Comparison of ENCODE assay signal across 37 cellular contexts in genomic region chr21:20789696-20790095, GRCh38.
DNase-seq lines count a peak whose midpoint lies in the region; ATAC-seq, FAIRE-seq and TF ChIP-seq lines count a peak whose summit lies in the region.
"Had no signal": no experiment of that assay in that cellular context is flagged by ENCODE, and none has a peak within 500 bp of the region (broad histone marks: within the 10 kb centered on the region; RNA-seq: fewer than 3 reads in every experiment).

No MANE protein-coding gene starts in this region.

- no peaks in the 10 kb centered on the region for H4K20me1 ChIP-seq in GM23338 (replicated peaks; ENCODE audit: insufficient read depth)
- H4K20me1 ChIP-seq in H1 (replicated peaks in 1 of 2; ENCODE audit: control insufficient read depth in 1 of 2, insufficient read depth in 2 of 2, low read length in 2 of 2) = no peaks in the 10 kb centered on the region

- TF ChIP-seq RAD21 in H1 (IDR thresholded peaks at IDR 0.05 in 1 of 2, conservative IDR thresholded peaks at IDR 0.05 in 1 of 2; ENCODE audit: low read depth in 2 of 2, low read length in 2 of 2) = no peak

- peaks cover 33% of the 10 kb centered on the region for H3K36me3 Mint-ChIP-seq in GM23338 (ENCODE audit: low read depth)
- H3K36me3 Mint-ChIP-seq: activated naive CD4-positive, alpha-beta T cell treated with anti-CD3 and anti-CD28 coated beads, Interleukin-2, amount 50 U/mL, for 24 hours; CD4-positive, CD25-positive, alpha-beta regulatory T cell; immature natural killer cell; memory B cell had no signal

- peaks cover 5% of the 10 kb centered on the region; the same call in 1 of the 2 replicates for H3K9me2 ChIP-seq in GM23338 (ENCODE audit: insufficient read depth)

- H3K4me1 ChIP-seq in GM23338 (ENCODE audit: insufficient read depth) (peaks cover 22% of the 10 kb centered on the region), H1 (replicated peaks in 1 of 4; ENCODE audit: control insufficient read depth in 3 of 4, insufficient read depth in 4 of 4, low read length in 3 of 4) (peaks cover 0 to 16% (median 7%) of the 10 kb centered on the region in 4 experiments; a peak in 5 of 7 replicates), iPS-20b (ENCODE audit: insufficient read depth, low read length) (peaks cover 43% of the 10 kb centered on the region)
- H3K4me1 ChIP-seq: A549, pancreas, vagina had no signal

- H3K4me2 ChIP-seq in GM23338 (peak overlapping the region; percentile 12), H1 (ENCODE audit: insufficient read depth in 1 of 2, low read depth in 2 of 2, low read length in 2 of 2) (peak overlapping the region in 1 of 2 experiments; percentile 40; a peak in 1 of 4 replicates)
- H3K4me2 ChIP-seq: A549, smooth muscle cell had no signal

- no peak overlapping the region for H3K14ac ChIP-seq in H1 (ENCODE audit: insufficient read length)

- H2BK12ac ChIP-seq in H1 (ENCODE audit: low read depth, low read length) = no peak overlapping the region

- no peaks in the 10 kb centered on the region for H3K23me2 ChIP-seq in H1 (ENCODE audit: low read depth, low read length)

- H2BK20ac ChIP-seq in H1 (ENCODE audit: low read length) = no peak overlapping the region

- peak overlapping the region; percentile 96 for H3K27ac Mint-ChIP-seq in GM23338
- H3K27ac Mint-ChIP-seq: activated naive CD4-positive, alpha-beta T cell treated with anti-CD3 and anti-CD28 coated beads, Interleukin-2, amount 50 U/mL, for 24 hours; activated T-helper 17 cell treated with anti-CD3 and anti-CD28 coated beads, Interleukin-2, amount 50 U/mL, for 72 hours; CD4-positive, CD25-positive, alpha-beta regulatory T cell; immature natural killer cell; memory B cell had no signal

- DNase-seq in GM23338 (ENCODE audit: low spot score) = no peak
- DNase-seq in OCI-M1 (lab: John Stamatoyannopoulos, UW) = peak; percentile 10
- DNase-seq in H1 (ENCODE audit: low read depth in 1 of 2, low spot score in 2 of 2) = no peak
- no peak for DNase-seq in SW 1271 (lab: John Stamatoyannopoulos, UW)
- no peak for DNase-seq in H4 (ENCODE audit: low spot score)
- DNase-seq: activated CD4-positive, alpha-beta T cell treated with anti-CD3 and anti-CD28 coated beads for 48 hours; anterior cingulate cortex; CD4-positive, CD25-positive, alpha-beta regulatory T cell; DMS79 treated with DMSO at 0.1 percent for 48 hours; effector memory CD4-positive, alpha-beta T cell; erythroblast; GDM1; hippocampal formation; immature natural killer cell; Karpas-422; NCI-H146; NCI-H345; pancreas; SHP77 treated with DMSO at 0.1 percent for 48 hours; stimulated activated CD4-positive, alpha-beta T cell treated with anti-CD3 and anti-CD28 coated beads, Interleukin-1b, Interleukin-23, amount 100 ng/mL, for 48 hours; stimulated activated naive CD8-positive, alpha-beta T cell treated with anti-CD3 and anti-CD28 coated beads, Interleukin-15, Interleukin-2, amounts not matched to agents 100 U/mL and 50 U/mL, for 24 hours; WERI-Rb-1 had no signal

- H3K79me2 ChIP-seq in GM23338 (replicated peaks; ENCODE audit: insufficient read depth) (no peaks in the 10 kb centered on the region), H1 (ENCODE audit: control insufficient read depth in 1 of 2, insufficient read depth in 2 of 2, low read length in 2 of 2) (no peaks in the 10 kb centered on the region)

- H3K23ac ChIP-seq in H1 (ENCODE audit: insufficient read length) = no peak overlapping the region

- no peaks in the 10 kb centered on the region for H3K79me1 ChIP-seq in H1 (ENCODE audit: low read depth, low read length)

- no peak overlapping the region for H4K91ac ChIP-seq in H1 (replicated peaks; ENCODE audit: insufficient read length, low read length)

- peaks cover 4% of the 10 kb centered on the region for H3K27me3 Mint-ChIP-seq in GM23338 (ENCODE audit: insufficient read depth, low read depth, poor library complexity)
- H3K27me3 Mint-ChIP-seq: activated naive CD4-positive, alpha-beta T cell treated with anti-CD3 and anti-CD28 coated beads, Interleukin-2, amount 50 U/mL, for 24 hours; activated T-helper 17 cell treated with anti-CD3 and anti-CD28 coated beads, Interleukin-2, amount 50 U/mL, for 72 hours; CD4-positive, CD25-positive, alpha-beta regulatory T cell; memory B cell had no signal

- H3F3A ChIP-seq in GM23338 (replicated peaks; ENCODE audit: low read depth) = no peaks in the 10 kb centered on the region

- no peak for TF ChIP-seq CTCF in GM23338 (conservative IDR thresholded peaks at IDR 0.05; ENCODE audit: low read depth in 2 of 2)
- TF ChIP-seq CTCF in H1 (IDR thresholded peaks at IDR 0.05; ENCODE audit: control extremely low read depth in 1 of 3, insufficient read depth in 1 of 3, low read depth in 1 of 3, low read length in 3 of 3) = no peak

- no peak overlapping the region for H2AK5ac ChIP-seq in H1 (ENCODE audit: low read depth, low read length)

- H3K36me3 ChIP-seq in GM23338 (ENCODE audit: insufficient read depth) = no peaks in the 10 kb centered on the region
- no peaks in the 10 kb centered on the region for H3K36me3 ChIP-seq in H1 (ENCODE audit: control insufficient read depth in 2 of 4, insufficient read depth in 4 of 4, low read length in 3 of 4)
- no peaks in the 10 kb centered on the region for H3K36me3 ChIP-seq in iPS-20b (ENCODE audit: insufficient read depth, low read depth, low read length)
- H3K36me3 ChIP-seq: cardiac muscle cell, pancreas, thoracic aorta, vagina, WERI-Rb-1 had no signal

- H3K4me3 ChIP-seq in GM23338 (no peak overlapping the region), H1 (ENCODE audit: extremely low read depth in 1 of 4, insufficient read depth in 2 of 4, low read depth in 3 of 4, low read length in 4 of 4) (peak overlapping the region in 1 of 4 experiments; percentile 25; a peak in 1 of 8 replicates), iPS-20b (ENCODE audit: low read length) (peak overlapping the region; percentile 47)
- H3K4me3 ChIP-seq: A549, cardiac muscle cell, coronary artery, pancreas, smooth muscle cell, thoracic aorta, vagina had no signal

- peak overlapping the region; percentile 21; the same call in 1 of the 3 replicates for H3K4me3 Mint-ChIP-seq in GM23338
- H3K4me3 Mint-ChIP-seq: activated naive CD4-positive, alpha-beta T cell treated with anti-CD3 and anti-CD28 coated beads, Interleukin-2, amount 50 U/mL, for 24 hours; activated T-helper 17 cell treated with anti-CD3 and anti-CD28 coated beads, Interleukin-2, amount 50 U/mL, for 72 hours; CD4-positive, CD25-positive, alpha-beta regulatory T cell; immature natural killer cell; memory B cell had no signal

- TF ChIP-seq POLR2A in H1 (IDR thresholded peaks at IDR 0.05; ENCODE audit: control extremely low read depth in 1 of 2, low read depth in 2 of 2, low read length in 2 of 2) = no peak

- peak overlapping the region; percentile 87 for H4K5ac ChIP-seq in H1 (ENCODE audit: insufficient read length, low read depth, low read length)

- FAIRE-seq in H1 (lab: Jason Lieb, UNC) = no peak
- FAIRE-seq: A549, pancreas had no signal

- H3K9me3 Mint-ChIP-seq in GM23338 = peaks cover 19% of the 10 kb centered on the region
- H3K9me3 Mint-ChIP-seq: activated naive CD4-positive, alpha-beta T cell treated with anti-CD3 and anti-CD28 coated beads, Interleukin-2, amount 50 U/mL, for 24 hours; memory B cell had no signal

- ATAC-seq in GM23338 (no peak), GM18907 (IDR thresholded peaks at IDR 0.05; ENCODE audit: unreplicated experiment) (no peak), GM18873 (IDR thresholded peaks at IDR 0.05; ENCODE audit: low FRiP score, unreplicated experiment) (no peak)
- ATAC-seq: A549; activated T-helper 17 cell treated with anti-CD3 and anti-CD28 coated beads, Interleukin-2, amount 50 U/mL, for 72 hours; left lobe of liver; Panc1; pancreas; stimulated activated naive CD8-positive, alpha-beta T cell treated with anti-CD3 and anti-CD28 coated beads, Interleukin-15, Interleukin-2, amounts not matched to agents 100 U/mL and 50 U/mL, for 24 hours had no signal

- 13% methylated on average over 1 of the region's 1 CpG; no CpG with 5 or more reads in 1 of the 2 experiments for WGBS in H1 (ENCODE audit: extremely low coverage in 1 of 2, insufficient coverage in 1 of 2, insufficient read length in 1 of 2, insufficient replicate concordance in 2 of 2, low coverage in 1 of 2, low lambda C conversion rate in 2 of 2, missing lambda C conversion rate in 1 of 2), 2 experiments

- H3K4me1 Mint-ChIP-seq in GM23338 = peaks cover 61% of the 10 kb centered on the region
- H3K4me1 Mint-ChIP-seq: activated naive CD4-positive, alpha-beta T cell treated with anti-CD3 and anti-CD28 coated beads, Interleukin-2, amount 50 U/mL, for 24 hours; activated T-helper 17 cell treated with anti-CD3 and anti-CD28 coated beads, Interleukin-2, amount 50 U/mL, for 72 hours; CD4-positive, CD25-positive, alpha-beta regulatory T cell; immature natural killer cell; memory B cell had no signal

- POLR2A ChIA-PET in H1 (lab: Charles Lee; ENCODE audit: partially characterized antibody) = no interaction called here

- CTCF ChIA-PET in H1 (lab: Charles Lee; ENCODE audit: partially characterized antibody) = no interaction called here

- H3K9me3 ChIP-seq in H1 (ENCODE audit: insufficient read depth in 2 of 2, low read depth in 1 of 2, low read length in 1 of 2) (peaks cover 3 to 4% of the 10 kb centered on the region in 2 experiments; a peak in 1 of 4 replicates), iPS-20b (ENCODE audit: insufficient read depth, low read depth, low read length) (no peaks in the 10 kb centered on the region)
- H3K9me3 ChIP-seq: A549, pancreas, thoracic aorta, vagina had no signal

- H3K27me3 ChIP-seq in GM23338 (ENCODE audit: insufficient read depth) = no peaks in the 10 kb centered on the region
- H3K27me3 ChIP-seq in H1 (replicated peaks in 1 of 4; ENCODE audit: control insufficient read depth in 3 of 4, extremely low read depth in 1 of 4, insufficient read depth in 3 of 4, low read length in 3 of 4) = no peaks in the 10 kb centered on the region
- H3K27me3 ChIP-seq in iPS-20b (ENCODE audit: insufficient read depth, low read length) = no peaks in the 10 kb centered on the region
- H3K27me3 ChIP-seq: cardiac muscle cell, pancreas, vagina had no signal

- H3K4ac ChIP-seq in H1 (replicated peaks; ENCODE audit: insufficient read length, low read depth, low read length) = no peak overlapping the region

- H2BK15ac ChIP-seq in H1 (ENCODE audit: low read length) = no peak overlapping the region

- H2AFZ ChIP-seq in GM23338 (no peak overlapping the region), H1 (ENCODE audit: low read length) (no peak overlapping the region)

- no peak for TF ChIP-seq EP300 in H1 (IDR thresholded peaks at IDR 0.05; ENCODE audit: borderline replicate concordance in 1 of 2, low read depth in 2 of 2, low read length in 2 of 2)

- H3K56ac ChIP-seq in H1 (replicated peaks; ENCODE audit: insufficient read length, low read depth, low read length) = no peak overlapping the region

- H3K18ac ChIP-seq in H1 (ENCODE audit: extremely low read depth, low read length) = no peak overlapping the region

- no peak overlapping the region for H3K9ac ChIP-seq in H1 (replicated peaks in 1 of 4; ENCODE audit: extremely low read depth in 1 of 4, low read depth in 3 of 4, low read length in 3 of 4)
- peak overlapping the region; percentile 51; the same call in 1 of the 2 replicates for H3K9ac ChIP-seq in iPS-20b (ENCODE audit: low read depth, low read length)

- no peak overlapping the region for H4K8ac ChIP-seq in H1 (ENCODE audit: extremely low read depth, insufficient read depth, low read length)

- no peak overlapping the region for H2BK120ac ChIP-seq in H1 (replicated peaks; ENCODE audit: low read depth, low read length)

- H2BK5ac ChIP-seq in H1 (ENCODE audit: low read depth, low read length) = peak overlapping the region; percentile 29; the same call in 1 of the 2 replicates

- peak overlapping the region; percentile 16 for H3K27ac ChIP-seq in GM23338 (ENCODE audit: low read depth)
- no peak overlapping the region; the same call in 1 of the 2 replicates for H3K27ac ChIP-seq in H1 (ENCODE audit: low read depth, low read length)
- peak overlapping the region; percentile 53 for H3K27ac ChIP-seq in iPS-20b (ENCODE audit: low read length)
- H3K27ac ChIP-seq: A549, cardiac muscle cell, coronary artery, HL-60, pancreas, thoracic aorta, vagina, WERI-Rb-1 had no signal
